ENCODE assay signal across 14 cellular contexts in genomic region chr2:135563793-135564192, GRCh38. TPM values are rescaled to one million over a fixed set of nuclear protein-coding genes. Genes with fewer than 3 reads are reported as not detected.
DNase-seq lines count a peak whose midpoint lies in the region; ATAC-seq and TF ChIP-seq lines count a peak whose summit lies in the region.
"Had no signal": no experiment of that assay in that cellular context is flagged by ENCODE, and none has a peak within 500 bp of the region (broad histone marks: within the 10 kb centered on the region; RNA-seq: fewer than 3 reads in every experiment).

No MANE protein-coding gene starts in this region.

- H2BK15ac ChIP-seq in IMR-90 (ENCODE audit: low read depth, low read length) = no peak overlapping the region

- H3K4me2 ChIP-seq in IMR-90 (ENCODE audit: low read depth, low read length) = no peak overlapping the region

- H3K27ac ChIP-seq in IMR-90 (ENCODE audit: insufficient read depth, low read length) (no peak overlapping the region), esophagus squamous epithelium (no peak overlapping the region), body of pancreas (no peak overlapping the region)
- H3K27ac ChIP-seq: stomach had no signal

- H3K4ac ChIP-seq in IMR-90 (ENCODE audit: low read depth, low read length) = no peak overlapping the region

- no peaks in the 10 kb centered on the region for H3K27me3 Mint-ChIP-seq in activated naive CD8-positive, alpha-beta T cell
- H3K27me3 Mint-ChIP-seq in activated naive CD8-positive, alpha-beta T cell treated with anti-CD3 and anti-CD28 coated beads for 36 hours = no peaks in the 10 kb centered on the region

- H3K4me1 Mint-ChIP-seq in activated naive CD8-positive, alpha-beta T cell (ENCODE audit: low read depth) = peaks cover 13% of the 10 kb centered on the region
- H3K4me1 Mint-ChIP-seq in activated naive CD8-positive, alpha-beta T cell treated with anti-CD3 and anti-CD28 coated beads for 36 hours = peaks cover 7% of the 10 kb centered on the region

- WGBS in IMR-90 (ENCODE audit: extremely low coverage in 2 of 2, insufficient read length in 1 of 2), 2 experiments = no CpG with 5 or more reads among the region's 4 CpGs
- 93 to 94% methylated on average over 4 of the region's 4 CpGs for WGBS in esophagus squamous epithelium, 2 donors
- WGBS in body of pancreas, 2 donors = 95 to 98% methylated on average over 4 of the region's 4 CpGs

- in situ Hi-C loops in IMR-90 (cut with MboI; ENCODE audit: low sequenced_read_pairs) = no loop called here

- no peak overlapping the region for H3K23ac ChIP-seq in IMR-90 (ENCODE audit: low read depth, low read length)

- no peak overlapping the region for H3K18ac ChIP-seq in IMR-90 (ENCODE audit: low read depth, low read length)

- H2BK20ac ChIP-seq in IMR-90 (ENCODE audit: low read depth, low read length) = no peak overlapping the region

- H2BK120ac ChIP-seq in IMR-90 (ENCODE audit: low read depth, low read length) = no peak overlapping the region

- dilution Hi-C loops in IMR-90 (cut with HindIII; ENCODE audit: low sequenced_read_pairs, unreplicated experiment) = no loop called here

- no peaks in the 10 kb centered on the region for H3K9me3 Mint-ChIP-seq in activated naive CD8-positive, alpha-beta T cell (ENCODE audit: low read depth)
- no peaks in the 10 kb centered on the region for H3K9me3 Mint-ChIP-seq in activated naive CD8-positive, alpha-beta T cell treated with anti-CD3 and anti-CD28 coated beads for 36 hours

- H3K4me3 Mint-ChIP-seq in activated naive CD8-positive, alpha-beta T cell = no peak overlapping the region
- no peak overlapping the region for H3K4me3 Mint-ChIP-seq in activated naive CD8-positive, alpha-beta T cell treated with anti-CD3 and anti-CD28 coated beads for 36 hours

- POLR2A ChIA-PET in IMR-90 (lab: Charles Lee; ENCODE audit: unreplicated experiment) = no interaction called here

- no peak for TF ChIP-seq RAD21 in IMR-90 (IDR thresholded peaks at IDR 0.05; ENCODE audit: low read length)

- no peak overlapping the region for H2AK5ac ChIP-seq in IMR-90 (ENCODE audit: low read depth, low read length)

- H4K91ac ChIP-seq in IMR-90 (ENCODE audit: insufficient read depth, low read depth, low read length) = no peak overlapping the region

- H3K4me3 ChIP-seq in IMR-90 (ENCODE audit: insufficient read depth, low read depth, low read length) (no peak overlapping the region), esophagus squamous epithelium (no peak overlapping the region), body of pancreas (no peak overlapping the region)
- H3K4me3 ChIP-seq: stomach had no signal

- TF ChIP-seq POLR2A in IMR-90 (IDR thresholded peaks at IDR 0.05; ENCODE audit: low read depth, low read length) (no peak), esophagus squamous epithelium (IDR thresholded peaks at IDR 0.05) (no peak), body of pancreas (IDR thresholded peaks at IDR 0.05) (no peak)

- no peaks in the 10 kb centered on the region for H3K27me3 ChIP-seq in IMR-90 (ENCODE audit: control insufficient read depth, insufficient read depth, low read length)
- H3K27me3 ChIP-seq in esophagus squamous epithelium = no peaks in the 10 kb centered on the region
- H3K27me3 ChIP-seq in body of pancreas = no peaks in the 10 kb centered on the region
- H3K27me3 ChIP-seq: BE2C, stomach had no signal

- no peak overlapping the region for H2BK5ac ChIP-seq in IMR-90 (ENCODE audit: low read depth, low read length, poor library complexity, severe bottlenecking)

- no peaks in the 10 kb centered on the region; the same call in none of the 2 replicates for H4K20me1 ChIP-seq in IMR-90 (ENCODE audit: insufficient read depth, low read length)

- H3K36me3 Mint-ChIP-seq in activated naive CD8-positive, alpha-beta T cell = peaks cover 5% of the 10 kb centered on the region
- H3K36me3 Mint-ChIP-seq in activated naive CD8-positive, alpha-beta T cell treated with anti-CD3 and anti-CD28 coated beads for 36 hours = peaks cover 18% of the 10 kb centered on the region

- no peak overlapping the region for H3K9ac ChIP-seq in IMR-90 (ENCODE audit: low read depth, low read length)

- no peaks in the 10 kb centered on the region; the same call in 1 of the 2 replicates for H3K9me1 ChIP-seq in IMR-90 (ENCODE audit: insufficient read depth, low read length)

- no peak overlapping the region for H4K8ac ChIP-seq in IMR-90 (ENCODE audit: low read depth in 2 of 2, low read length in 2 of 2)

- peak overlapping the region; percentile 71 for H3K27ac Mint-ChIP-seq in activated naive CD8-positive, alpha-beta T cell
- H3K27ac Mint-ChIP-seq in activated naive CD8-positive, alpha-beta T cell treated with anti-CD3 and anti-CD28 coated beads for 36 hours = no peak overlapping the region

- H3K36me3 ChIP-seq in IMR-90 (ENCODE audit: control insufficient read depth, insufficient read depth, low read length) (no peaks in the 10 kb centered on the region; the same call in 1 of the 2 replicates), esophagus squamous epithelium (peaks cover 0 to 7% (median 0%) of the 10 kb centered on the region in 3 donors), body of pancreas (replicated peaks in 1 of 2; ENCODE audit: insufficient read depth in 1 of 2, low read depth in 2 of 2) (no peaks in the 10 kb centered on the region)
- H3K36me3 ChIP-seq: BE2C, stomach had no signal

- peaks cover 21 to 27% of the 10 kb centered on the region in 2 experiments for H3K79me1 ChIP-seq in IMR-90 (ENCODE audit: low read depth in 1 of 2, low read length in 2 of 2)

- H3K9me3 ChIP-seq in IMR-90 (ENCODE audit: control insufficient read depth, insufficient read depth, low read length) (no peaks in the 10 kb centered on the region), esophagus squamous epithelium (no peaks in the 10 kb centered on the region), body of pancreas (no peaks in the 10 kb centered on the region)
- H3K9me3 ChIP-seq: BE2C, stomach had no signal

- H2AFZ ChIP-seq in IMR-90 (replicated peaks; ENCODE audit: low read length, poor library complexity) = no peak overlapping the region

- H2AK9ac ChIP-seq in IMR-90 (replicated peaks; ENCODE audit: low read depth, low read length, poor library complexity) = no peak overlapping the region

- TF ChIP-seq CTCF in IMR-90 (conservative IDR thresholded peaks at IDR 0.05; ENCODE audit: low read depth, low read length) (no peak), esophagus squamous epithelium (IDR thresholded peaks at IDR 0.05) (no peak), body of pancreas (IDR thresholded peaks at IDR 0.05) (no peak)

- no TSS peak for BruUV-seq in IMR-90 (replicated peaks; lab: Mats Ljungman, UMichigan)

- no peaks in the 10 kb centered on the region for H3K4me1 ChIP-seq in IMR-90 (ENCODE audit: control insufficient read depth, insufficient read depth, low read length)
- H3K4me1 ChIP-seq in esophagus squamous epithelium = no peaks in the 10 kb centered on the region
- no peaks in the 10 kb centered on the region for H3K4me1 ChIP-seq in body of pancreas
- H3K4me1 ChIP-seq: BE2C, stomach had no signal

- DNase-seq in activated naive CD8-positive, alpha-beta T cell treated with anti-CD3 and anti-CD28 coated beads for 36 hours = no peak
- DNase-seq in IMR-90 (peak; percentile 54), amniotic epithelial cell (ENCODE audit: low read depth) (peak; percentile 69), kidney tubule cell (ENCODE audit: low spot score) (peak; percentile 50), esophagus squamous epithelium (lab: John Stamatoyannopoulos, UW) (no peak), GDM1 (lab: John Stamatoyannopoulos, UW) (no peak), body of pancreas (no peak)
- DNase-seq: activated CD4-positive, alpha-beta T cell treated with anti-CD3 and anti-CD28 coated beads for 4 hours; activated gamma-delta T cell treated with Interleukin-2 at 50 U/mL for 16 hours; BE2C; DMS79 treated with DMSO at 0.1 percent for 48 hours; stomach had no signal

- CTCF ChIA-PET in IMR-90 (lab: Yijun Ruan, JAX) = no interaction called here

- H3K56ac ChIP-seq in IMR-90 (ENCODE audit: extremely low read depth, insufficient read depth, low read length) = no peak overlapping the region

- intact Hi-C loops in IMR-90 (cut with micrococcal nuclease) (no loop called here), esophagus squamous epithelium (cut with DNase I) (no loop called here), body of pancreas (cut with DNase I) (no loop called here)

- ATAC-seq in IMR-90 (ENCODE audit: low read depth) (0 out of 2 replicates have a peak, but pooled peaks have one; percentile 14), body of pancreas (no peak)
- ATAC-seq: sciatic nerve had no signal

- no peak overlapping the region for H3K14ac ChIP-seq in IMR-90 (replicated peaks; ENCODE audit: low read depth, low read length)

- no peak overlapping the region for H4K5ac ChIP-seq in IMR-90 (ENCODE audit: low read depth, low read length)

TF ChIP-seq in IMR-90, 13 proteins besides CTCF, POLR2A, EP300 and RAD21 (continues in another document):
- TF ChIP-seq FOS (IDR thresholded peaks at IDR 0.05; ENCODE audit: low read depth, low read length) (no peak), RCOR1 (IDR thresholded peaks at IDR 0.05; ENCODE audit: insufficient replicate concordance, low read length) (no peak), MXI1 (IDR thresholded peaks at IDR 0.05; ENCODE audit: borderline replicate concordance, low read depth, low read length) (no peak)
- TF ChIP-seq, protein P1, sequence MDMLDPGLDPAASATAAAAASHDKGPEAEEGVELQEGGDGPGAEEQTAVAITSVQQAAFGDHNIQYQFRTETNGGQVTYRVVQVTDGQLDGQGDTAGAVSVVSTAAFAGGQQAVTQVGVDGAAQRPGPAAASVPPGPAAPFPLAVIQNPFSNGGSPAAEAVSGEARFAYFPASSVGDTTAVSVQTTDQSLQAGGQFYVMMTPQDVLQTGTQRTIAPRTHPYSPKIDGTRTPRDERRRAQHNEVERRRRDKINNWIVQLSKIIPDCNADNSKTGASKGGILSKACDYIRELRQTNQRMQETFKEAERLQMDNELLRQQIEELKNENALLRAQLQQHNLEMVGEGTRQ (IDR thresholded peaks at IDR 0.05; ENCODE audit: low read depth, low read length) = 0 out of 2 replicates have a peak, but pooled peaks have one; percentile 11

RNA-seq across cellular contexts. Expression of gene R3HDM1, which starts 32.5 kb away (rescaled TPM):
- 10 to 100 TPM; 68.1 to 70.6 TPM for total RNA-seq in activated naive CD8-positive, alpha-beta T cell treated with anti-CD3 and anti-CD28 coated beads for 36 hours
- 5.9 and 7.8 TPM in 2 replicates for total RNA-seq in IMR-90 (2012; rRNA removed)
- 38.0 and 38.1 TPM in 2 replicates for polyA plus RNA-seq in IMR-90 (2012; rRNA removed)
- polyA plus RNA-seq in IMR-90 (2012; cell fraction: cytosol; rRNA removed) = 14.4 and 19.0 TPM in 2 replicates
- polyA plus RNA-seq in IMR-90 (2012; cell fraction: nucleus; rRNA removed; ENCODE audit: low replicate concordance) = 23.3 and 48.3 TPM in 2 replicates
- 10 to 100 TPM; 13.4 to 23.8 (median 20.1) TPM for total RNA-seq in esophagus squamous epithelium
- total RNA-seq in body of pancreas = 10 to 100 TPM; 14.5 to 60.3 TPM

RNA-seq across cellular contexts. Expression of gene ZRANB3, which starts 32.8 kb away (rescaled TPM):
- total RNA-seq in activated naive CD8-positive, alpha-beta T cell treated with anti-CD3 and anti-CD28 coated beads for 36 hours = 10 to 100 TPM; 15.0 to 18.1 TPM
- 8.1 and 9.3 TPM in 2 replicates for total RNA-seq in IMR-90 (2012; rRNA removed)
- polyA plus RNA-seq in IMR-90 (2012; rRNA removed) = 2.5 and 3.4 TPM in 2 replicates
- polyA plus RNA-seq in IMR-90 (2012; cell fraction: cytosol; rRNA removed) = 0.70 and 0.93 TPM in 2 replicates
- polyA plus RNA-seq in IMR-90 (2012; cell fraction: nucleus; rRNA removed; ENCODE audit: low replicate concordance) = 0.28 and 1.8 TPM in 2 replicates
- total RNA-seq in esophagus squamous epithelium = 1 to 10 TPM in 3 of 4 donors, under 1 TPM in 1; 0.61 to 4.5 (median 3.5) TPM
- 10 to 100 TPM in 1 of 2 donors, 1 to 10 TPM in 1; 3.4 to 10.2 TPM for total RNA-seq in body of pancreas

Comparison
In these comparisons a context has a peak if more than half of its experiments do, and no peak if none do; other contexts are left out.
1. DNase-seq: peak in IMR-90 (single experiment), amniotic epithelial cell (single experiment) and kidney tubule cell (single experiment); none in activated naive CD8-positive, alpha-beta T cell treated with anti-CD3 and anti-CD28 coated beads for 36 hours (single experiment), esophagus squamous epithelium (single experiment), GDM1 (single experiment) and body of pancreas (0 of 4).